ENCODE assay signal across 25 cellular contexts in the genomic region with DNA sequence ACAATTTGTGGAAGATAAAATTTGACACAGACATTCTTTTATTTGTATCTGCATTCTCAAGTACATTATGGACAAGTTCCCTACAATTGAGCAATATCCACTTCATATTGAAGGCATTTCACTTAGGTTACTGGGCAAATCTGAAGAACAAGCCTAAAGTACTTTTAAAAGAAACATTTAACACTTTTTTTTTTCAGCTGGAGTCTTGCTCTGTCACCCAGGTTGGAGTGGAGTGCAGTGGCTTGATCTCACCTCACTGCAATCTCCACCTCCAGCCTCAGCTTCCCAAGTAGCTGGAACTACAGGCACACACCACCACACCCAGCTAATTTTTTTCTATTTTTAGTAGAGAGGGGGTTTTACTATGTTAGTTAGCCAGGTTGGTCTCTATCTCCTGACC.
"Had no signal": no experiment of that assay in that cellular context is flagged by ENCODE, and none has a peak within 500 bp of the region (broad histone marks: within the 10 kb centered on the region; RNA-seq: fewer than 3 reads in every experiment).

No MANE protein-coding gene starts in this region.

- ATAC-seq: effector memory CD8-positive, alpha-beta T cell; esophagus mucosa; foreskin keratinocyte; gastrocnemius medialis; gastroesophageal sphincter; heart left ventricle; heart right ventricle had no signal

- H3K27me3 Mint-ChIP-seq: dendritic cell treated with granulocyte-macrophage colony-stimulating factor and Interleukin-4, amounts not matched to agents 40 ng/mL and 50 ng/mL, for 4 days; effector memory CD8-positive, alpha-beta T cell had no signal

- H3K27ac ChIP-seq: colonic mucosa, coronary artery, dorsolateral prefrontal cortex, epithelial cell of prostate, esophagus muscularis mucosa, esophagus squamous epithelium, foreskin keratinocyte, gastrocnemius medialis, gastroesophageal sphincter, heart left ventricle, heart right ventricle had no signal

- H3K27me3 ChIP-seq: colonic mucosa, esophagus muscularis mucosa, esophagus squamous epithelium, foreskin keratinocyte, gastrocnemius medialis, gastroesophageal sphincter, heart left ventricle had no signal

- H3K36me3 ChIP-seq: colonic mucosa, esophagus muscularis mucosa, esophagus squamous epithelium, gastrocnemius medialis, gastroesophageal sphincter, heart left ventricle, heart right ventricle had no signal

- H3K27ac Mint-ChIP-seq: dendritic cell treated with granulocyte-macrophage colony-stimulating factor and Interleukin-4, amounts not matched to agents 40 ng/mL and 50 ng/mL, for 4 days; effector memory CD8-positive, alpha-beta T cell; endodermal cell had no signal

- DNase-seq: colonic mucosa; cortex of kidney; dermis blood vessel endothelial cell; dorsolateral prefrontal cortex; effector CD4-positive, alpha-beta T cell; effector CD8-positive, alpha-beta T cell; effector memory CD4-positive, alpha-beta T cell; effector memory CD8-positive, alpha-beta T cell; endodermal cell; erythroblast; esophagus squamous epithelium; foreskin fibroblast; foreskin keratinocyte; foreskin melanocyte; gastrocnemius medialis; glutamatergic neuron; head of caudate nucleus; heart left ventricle; heart right ventricle had no signal

- H3K4me1 ChIP-seq: colonic mucosa, esophagus muscularis mucosa, esophagus squamous epithelium, foreskin keratinocyte, gastrocnemius medialis, gastroesophageal sphincter, heart left ventricle, heart right ventricle had no signal

- H3K4me1 Mint-ChIP-seq: endodermal cell had no signal

- H3K9me3 Mint-ChIP-seq: effector memory CD8-positive, alpha-beta T cell had no signal

- H3K4me3 Mint-ChIP-seq: dendritic cell treated with granulocyte-macrophage colony-stimulating factor and Interleukin-4, amounts not matched to agents 40 ng/mL and 50 ng/mL, for 4 days; effector memory CD8-positive, alpha-beta T cell; endodermal cell had no signal

- H3K9me3 ChIP-seq: colonic mucosa, esophagus muscularis mucosa, gastrocnemius medialis, gastroesophageal sphincter, heart left ventricle had no signal

- H3K4me3 ChIP-seq: colonic mucosa, coronary artery, dorsolateral prefrontal cortex, esophagus muscularis mucosa, esophagus squamous epithelium, gastrocnemius medialis, gastroesophageal sphincter, heart left ventricle, heart right ventricle had no signal
